ENCODE assay signal across 20 cellular contexts in the genomic region with DNA sequence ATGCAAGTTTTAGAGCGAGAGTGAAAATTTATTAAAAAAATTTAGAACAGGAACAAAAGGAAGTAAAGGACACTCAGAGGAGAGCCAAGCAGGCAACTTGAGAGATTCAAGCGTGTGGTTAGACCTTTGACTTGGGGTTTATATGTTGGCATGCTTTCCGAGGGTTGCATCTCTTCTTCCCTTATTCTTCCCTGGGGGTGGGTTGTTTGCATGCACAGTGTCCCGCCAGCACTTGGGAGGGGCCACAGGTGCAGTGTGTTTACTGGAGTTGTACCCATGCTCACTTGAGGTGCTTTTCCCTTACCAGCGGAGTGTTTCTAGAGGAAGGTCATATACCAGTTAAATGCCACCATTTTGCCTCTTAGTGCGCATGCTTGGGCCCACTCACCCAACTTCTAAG.
DNase-seq lines count a peak whose midpoint lies in the region; FAIRE-seq and TF ChIP-seq lines count a peak whose summit lies in the region.
"Had no signal": no experiment of that assay in that cellular context is flagged by ENCODE, and none has a peak within 500 bp of the region (broad histone marks: within the 10 kb centered on the region; RNA-seq: fewer than 3 reads in every experiment).

No MANE protein-coding gene starts in this region.

- peak overlapping the region; percentile 43 for H3K4me3 Mint-ChIP-seq in glutamatergic neuron (ENCODE audit: unreplicated experiment)
- H3K4me3 Mint-ChIP-seq: CD14-positive monocyte; CD4-positive, alpha-beta memory T cell had no signal

- TF ChIP-seq CTCF in SU-DHL-6 (IDR thresholded peaks at IDR 0.05; ENCODE audit: insufficient read depth, low read length, poor library complexity, severe bottlenecking) = no peak
- no peak for TF ChIP-seq CTCF in glutamatergic neuron (IDR thresholded peaks at IDR 0.05; ENCODE audit: partially characterized antibody, unreplicated experiment)
- no peak for TF ChIP-seq CTCF in brain microvascular endothelial cell (IDR thresholded peaks at IDR 0.05; ENCODE audit: low read depth, low read length, missing control alignments)
- TF ChIP-seq CTCF in prostate gland (IDR thresholded peaks at IDR 0.05) = no peak

- peaks cover 59% of the 10 kb centered on the region for H3K4me1 Mint-ChIP-seq in glutamatergic neuron (ENCODE audit: low read depth, unreplicated experiment)

- no peaks in the 10 kb centered on the region for H3K36me3 ChIP-seq in SU-DHL-6 (ENCODE audit: low read length)
- H3K36me3 ChIP-seq in brain microvascular endothelial cell (replicated peaks) = no peaks in the 10 kb centered on the region
- no peaks in the 10 kb centered on the region for H3K36me3 ChIP-seq in prostate gland
- no peaks in the 10 kb centered on the region for H3K36me3 ChIP-seq in effector memory CD4-positive, alpha-beta T cell (ENCODE audit: control insufficient read depth, insufficient read depth, low read length)
- H3K36me3 ChIP-seq: BLaER1, HAP-1 had no signal

- peak; percentile 35 for FAIRE-seq in urothelium cell line (lab: Jason Lieb, UNC)
- FAIRE-seq: A204.1, GM12892, GM18507, HTR-8/SVneo had no signal

- H4K20me1 ChIP-seq in SU-DHL-6 (ENCODE audit: low read depth, low read length) = no peaks in the 10 kb centered on the region
- H4K20me1 ChIP-seq: BLaER1 had no signal

- H3K9me2 ChIP-seq in SU-DHL-6 (replicated peaks; ENCODE audit: insufficient read depth, low read length) = no peaks in the 10 kb centered on the region

- H3K9me3 Mint-ChIP-seq in glutamatergic neuron (ENCODE audit: unreplicated experiment) = peaks cover 13% of the 10 kb centered on the region
- H3K9me3 Mint-ChIP-seq: CD14-positive monocyte had no signal

- peak overlapping the region; percentile 58; the same call in 1 of the 2 replicates for H3K27ac ChIP-seq in SU-DHL-6 (ENCODE audit: low read depth, low read length)
- H3K27ac ChIP-seq in brain microvascular endothelial cell = no peak overlapping the region
- H3K27ac ChIP-seq in prostate gland = no peak overlapping the region
- H3K27ac ChIP-seq in effector memory CD4-positive, alpha-beta T cell (ENCODE audit: insufficient read depth, low read length, poor library complexity, severe bottlenecking) = no peak overlapping the region
- H3K27ac ChIP-seq: BLaER1, KMS-11 had no signal

- H3K4me3 ChIP-seq in SU-DHL-6 (ENCODE audit: insufficient read depth, low read length, poor library complexity, severe bottlenecking) (no peak overlapping the region), brain microvascular endothelial cell (ENCODE audit: low read depth, low read length) (no peak overlapping the region), prostate gland (no peak overlapping the region)
- no peak overlapping the region for H3K4me3 ChIP-seq in effector memory CD4-positive, alpha-beta T cell (ENCODE audit: insufficient read depth, low read depth, low read length, poor library complexity, severe bottlenecking)
- H3K4me3 ChIP-seq: BLaER1, HAP-1 had no signal

- peaks cover 8% of the 10 kb centered on the region; the same call in 1 of the 2 replicates for H3F3A ChIP-seq in SU-DHL-6 (ENCODE audit: insufficient read depth)

- H3K9me3 ChIP-seq in SU-DHL-6 (ENCODE audit: insufficient read depth, low read length) (no peaks in the 10 kb centered on the region), prostate gland (no peaks in the 10 kb centered on the region)
- H3K9me3 ChIP-seq in effector memory CD4-positive, alpha-beta T cell (ENCODE audit: control insufficient read depth, low read length) = no peaks in the 10 kb centered on the region
- H3K9me3 ChIP-seq: BLaER1, HAP-1 had no signal

- H3K27me3 ChIP-seq in SU-DHL-6 (ENCODE audit: low read length) (no peaks in the 10 kb centered on the region), brain microvascular endothelial cell (replicated peaks) (no peaks in the 10 kb centered on the region), prostate gland (replicated peaks; ENCODE audit: insufficient read depth) (no peaks in the 10 kb centered on the region)
- H3K27me3 ChIP-seq in effector memory CD4-positive, alpha-beta T cell (replicated peaks; ENCODE audit: control insufficient read depth, insufficient read depth, low read length, poor library complexity, severe bottlenecking) = no peaks in the 10 kb centered on the region
- H3K27me3 ChIP-seq: BLaER1 had no signal

- DNase-seq in NAMALWA (ENCODE audit: low spot score) (peak; percentile 54), glutamatergic neuron (no peak), urothelium cell line (ENCODE audit: low spot score) (no peak), brain microvascular endothelial cell (no peak), SKM-1 (lab: John Stamatoyannopoulos, UW; ENCODE audit: unreplicated experiment) (no peak), prostate gland (ENCODE audit: low spot score) (no peak)
- no peak for DNase-seq in effector memory CD4-positive, alpha-beta T cell
- DNase-seq: CD4-positive, alpha-beta memory T cell; DMS153; DMS79; GDM1 had no signal

- peaks cover 12% of the 10 kb centered on the region for H3K27me3 Mint-ChIP-seq in glutamatergic neuron (ENCODE audit: unreplicated experiment)
- H3K27me3 Mint-ChIP-seq: CD4-positive, alpha-beta memory T cell had no signal

- H3K4me1 ChIP-seq in prostate gland (replicated peaks) = no peaks in the 10 kb centered on the region
- no peaks in the 10 kb centered on the region for H3K4me1 ChIP-seq in effector memory CD4-positive, alpha-beta T cell (ENCODE audit: control insufficient read depth, insufficient read depth, low read length, poor library complexity, severe bottlenecking)
- H3K4me1 ChIP-seq: BLaER1 had no signal

- H3K79me2 ChIP-seq in SU-DHL-6 (ENCODE audit: insufficient read depth, low read length) = no peaks in the 10 kb centered on the region

- H3K27ac Mint-ChIP-seq in glutamatergic neuron (ENCODE audit: unreplicated experiment) = peak overlapping the region; percentile 68
- H3K27ac Mint-ChIP-seq: CD14-positive monocyte; CD4-positive, alpha-beta memory T cell had no signal

- no peak overlapping the region for H3K9ac ChIP-seq in SU-DHL-6 (ENCODE audit: low read length)
- H3K9ac ChIP-seq: BLaER1, KMS-11 had no signal

- in situ Hi-C loops in brain microvascular endothelial cell (cut with HindIII; ENCODE audit: low pct_ligation_motif_present, low sequenced_read_pairs) = no loop called here

- intact Hi-C loops in prostate gland (cut with DNase I) = no loop called here

- H3K36me3 Mint-ChIP-seq in glutamatergic neuron (ENCODE audit: unreplicated experiment) = no peaks in the 10 kb centered on the region
- H3K36me3 Mint-ChIP-seq: CD4-positive, alpha-beta memory T cell had no signal

- WGBS in prostate gland = 94% methylated on average over 6 of the region's 6 CpGs

- TF ChIP-seq POLR2A in prostate gland (IDR thresholded peaks at IDR 0.05) = no peak

- H2AFZ ChIP-seq in SU-DHL-6 (ENCODE audit: low read depth, low read length, severe bottlenecking) = no peak overlapping the region

- H3K4me2 ChIP-seq in SU-DHL-6 (ENCODE audit: low read depth, low read length, poor library complexity, severe bottlenecking) = peak overlapping the region; percentile 21
- H3K4me2 ChIP-seq: BLaER1, KMS-11 had no signal
